In the genomic region with DNA sequence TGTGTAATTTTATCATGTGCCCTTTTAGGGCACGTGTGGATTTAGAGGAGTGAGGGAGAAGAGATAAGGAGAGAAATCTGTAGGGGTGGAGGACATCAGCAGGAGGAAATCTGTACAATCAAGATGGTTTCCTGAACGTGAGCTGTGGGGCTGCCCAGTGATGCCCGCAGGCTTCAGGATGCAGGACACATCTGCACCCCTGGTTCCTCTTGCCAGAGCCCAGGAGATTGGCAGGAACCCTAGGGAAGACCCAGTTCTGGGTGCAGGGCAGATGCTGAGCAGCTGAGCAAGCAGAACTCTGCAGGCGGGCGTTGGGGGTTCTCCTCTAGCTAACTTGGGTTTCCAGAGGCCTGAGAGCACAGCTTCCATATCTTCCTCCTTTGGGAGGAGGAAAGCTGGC, we compare ENCODE assay signal across 32 cellular contexts. TPM values are rescaled to one million over a fixed set of nuclear protein-coding genes. Genes with fewer than 3 reads are reported as not detected.
"Had no signal": no experiment of that assay in that cellular context is flagged by ENCODE, and none has a peak within 500 bp of the region (broad histone marks: within the 10 kb centered on the region; RNA-seq: fewer than 3 reads in every experiment).

No MANE protein-coding gene starts in this region.

- H3K27ac Mint-ChIP-seq: nephron; stimulated activated memory B cell treated with anti-CD40 and anti-IgM and Interleukin-4, amounts not matched to agents 10 μg/mL and 1 μg/mL and 100 μg/mL, for 72 hours had no signal

- H3K9me3 Mint-ChIP-seq: naive thymus-derived CD4-positive, alpha-beta T cell; nephron had no signal

- H3K9me3 ChIP-seq: gastrocnemius medialis, heart left ventricle, left lung, ovary, psoas muscle, sigmoid colon, testis, tibial artery, upper lobe of left lung had no signal

- ATAC-seq: gastrocnemius medialis; heart left ventricle; left cardiac atrium; left lung; naive thymus-derived CD4-positive, alpha-beta T cell; psoas muscle; right cardiac atrium; stimulated activated memory B cell treated with anti-CD40 and anti-IgM and Interleukin-4, amounts not matched to agents 10 μg/mL and 1 μg/mL and 100 μg/mL, for 72 hours; stimulated activated naive CD8-positive, alpha-beta T cell treated with anti-CD3 and anti-CD28 coated beads, Interleukin-15, Interleukin-2, amounts not matched to agents 100 U/mL and 50 U/mL, for 24 hours had no signal

- H3K27me3 Mint-ChIP-seq: stimulated activated memory B cell treated with anti-CD40 and anti-IgM and Interleukin-4, amounts not matched to agents 10 μg/mL and 1 μg/mL and 100 μg/mL, for 72 hours had no signal

- H3K4me3 ChIP-seq: dorsolateral prefrontal cortex, gastrocnemius medialis, heart left ventricle, left lung, ovary, psoas muscle, sigmoid colon, testis, tibial artery, upper lobe of left lung had no signal

- H3K4me1 Mint-ChIP-seq: nephron had no signal

- H3K4me3 Mint-ChIP-seq: naive thymus-derived CD4-positive, alpha-beta T cell; nephron; stimulated activated memory B cell treated with anti-CD40 and anti-IgM and Interleukin-4, amounts not matched to agents 10 μg/mL and 1 μg/mL and 100 μg/mL, for 72 hours had no signal

- H3K27ac ChIP-seq: dorsolateral prefrontal cortex, gastrocnemius medialis, heart left ventricle, left lung, ovary, psoas muscle, sigmoid colon, testis, tibial artery, upper lobe of left lung had no signal

- H3K4me1 ChIP-seq: gastrocnemius medialis, left lung, psoas muscle, sigmoid colon, testis, tibial artery, upper lobe of left lung had no signal

- H3K36me3 ChIP-seq: gastrocnemius medialis, heart left ventricle, left lung, ovary, sigmoid colon, tibial artery, upper lobe of left lung had no signal

- H3K27me3 ChIP-seq: dorsolateral prefrontal cortex, gastrocnemius medialis, left lung, ovary, sigmoid colon, testis, upper lobe of left lung had no signal

- DNase-seq: dorsolateral prefrontal cortex; effector CD4-positive, alpha-beta T cell; foreskin fibroblast; gastrocnemius medialis; heart left ventricle; hippocampal formation; left cardiac atrium; left lung; mesendoderm; midbrain; naive thymus-derived CD4-positive, alpha-beta T cell; occipital lobe; ovary; psoas muscle; right cardiac atrium; sigmoid colon; stimulated activated CD4-positive, alpha-beta T cell treated with anti-CD3 and anti-CD28 coated beads, Interleukin-2, amount 100 ng/mL, for 24 hours; stimulated activated CD4-positive, alpha-beta T cell treated with anti-CD3 and anti-CD28 coated beads, Interleukin-4, amount 100 ng/mL, for 4 hours; stimulated activated naive CD8-positive, alpha-beta T cell treated with anti-CD3 and anti-CD28 coated beads, Interleukin-15, Interleukin-2, amounts not matched to agents 100 U/mL and 50 U/mL, for 24 hours; substantia nigra; testis; tibial artery had no signal

RNA-seq across cellular contexts. Expression of gene TESPA1, which starts 11.7 kb away (rescaled TPM):
- total RNA-seq: glomerular endothelial cell, kidney epithelial cell, lung microvascular endothelial cell, occipital lobe, renal cortical epithelial cell had no signal

RNA-seq across cellular contexts. Expression of gene NEUROD4, which starts 23.5 kb away (rescaled TPM):
- total RNA-seq: gastrocnemius medialis, glomerular endothelial cell, heart left ventricle, kidney epithelial cell, left cardiac atrium, left lung, lower leg skin, lung microvascular endothelial cell, mucosa of gallbladder, ovary, psoas muscle, renal cortical epithelial cell, right cardiac atrium, sigmoid colon, skeletal muscle tissue, upper lobe of left lung had no signal
